ENCODE assay signal across 8 cellular contexts in genomic region chr9:130054820-130055219, GRCh38. TPM values are rescaled to one million over a fixed set of nuclear protein-coding genes. Genes with fewer than 3 reads are reported as not detected.
DNase-seq lines count a peak whose midpoint lies in the region; ATAC-seq, FAIRE-seq and TF ChIP-seq lines count a peak whose summit lies in the region.

No MANE protein-coding gene starts in this region.

- peaks cover 8% of the 10 kb centered on the region for H3K36me3 Mint-ChIP-seq in CD4-positive, CD25-positive, alpha-beta regulatory T cell
- H3K36me3 Mint-ChIP-seq in endothelial cell (ENCODE audit: low read depth, unreplicated experiment): peaks cover 4% of the 10 kb centered on the region

- H3K4me1 Mint-ChIP-seq in CD4-positive, CD25-positive, alpha-beta regulatory T cell: peaks cover 11 to 57% (median 28%) of the 10 kb centered on the region in 4 donors
- peaks cover 16% of the 10 kb centered on the region for H3K4me1 Mint-ChIP-seq in endothelial cell (ENCODE audit: unreplicated experiment)

- H3K27me3 Mint-ChIP-seq in CD4-positive, CD25-positive, alpha-beta regulatory T cell: no peaks in the 10 kb centered on the region
- H3K27me3 Mint-ChIP-seq in endothelial cell (ENCODE audit: unreplicated experiment): no peaks in the 10 kb centered on the region

- TF ChIP-seq CTCF in OCI-LY1 (IDR thresholded peaks at IDR 0.05; ENCODE audit: low read length): no peak
- TF ChIP-seq CTCF in endothelial cell (IDR thresholded peaks at IDR 0.05; ENCODE audit: unreplicated experiment): no peak
- no peak for TF ChIP-seq CTCF in neutrophil (IDR thresholded peaks at IDR 0.05)

- no peaks in the 10 kb centered on the region for H4K20me1 ChIP-seq in OCI-LY1 (ENCODE audit: insufficient read depth, low read length)

- in situ Hi-C loops in G401 (cut with HindIII; ENCODE audit: low sequenced_read_pairs): no loop called here

- no peaks in the 10 kb centered on the region for H3K9me3 Mint-ChIP-seq in CD4-positive, CD25-positive, alpha-beta regulatory T cell
- no peaks in the 10 kb centered on the region for H3K9me3 Mint-ChIP-seq in endothelial cell (ENCODE audit: unreplicated experiment)

- no peaks in the 10 kb centered on the region for H3K9me3 ChIP-seq in CD4-positive, CD25-positive, alpha-beta regulatory T cell (ENCODE audit: control insufficient read depth in 2 of 2, low read length in 2 of 2)
- H3K9me3 ChIP-seq in OCI-LY1 (ENCODE audit: low read length): no peaks in the 10 kb centered on the region
- no peaks in the 10 kb centered on the region for H3K9me3 ChIP-seq in neutrophil

- peak overlapping the region; percentile 86 for H3K4me3 ChIP-seq in CD4-positive, CD25-positive, alpha-beta regulatory T cell (ENCODE audit: low read depth, low read length)
- peak overlapping the region; percentile 92 for H3K4me3 ChIP-seq in OCI-LY1 (ENCODE audit: low read depth, low read length, poor library complexity, severe bottlenecking)
- H3K4me3 ChIP-seq in neutrophil (ENCODE audit: low read depth in 1 of 2, low read length in 1 of 2): peak overlapping the region; percentile 96

- DNase-seq in CD4-positive, CD25-positive, alpha-beta regulatory T cell: no peak
- DNase-seq in endothelial cell (ENCODE audit: low spot score): no peak
- DNase-seq in middle frontal gyrus (ENCODE audit: extremely low spot score, low spot score): no peak
- DNase-seq in G401 (ENCODE audit: low spot score): no peak
- DNase-seq in H54 (ENCODE audit: insufficient read length, low spot score): no peak

- no peak overlapping the region for H3K27ac ChIP-seq in CD4-positive, CD25-positive, alpha-beta regulatory T cell (ENCODE audit: insufficient read depth, low read length, poor library complexity, severe bottlenecking)
- H3K27ac ChIP-seq in OCI-LY1 (ENCODE audit: low read depth, low read length, poor library complexity, severe bottlenecking): no peak overlapping the region
- peak overlapping the region; percentile 90 for H3K27ac ChIP-seq in neutrophil

- no peaks in the 10 kb centered on the region for H3K27me3 ChIP-seq in CD4-positive, CD25-positive, alpha-beta regulatory T cell (ENCODE audit: control insufficient read depth, insufficient read depth, low read length)
- no peaks in the 10 kb centered on the region for H3K27me3 ChIP-seq in OCI-LY1 (ENCODE audit: insufficient read depth, low read length)
- H3K27me3 ChIP-seq in neutrophil: no peaks in the 10 kb centered on the region

- no peaks in the 10 kb centered on the region for H3K9me2 ChIP-seq in OCI-LY1 (ENCODE audit: low read depth, low read length)

- H3K4me1 ChIP-seq in CD4-positive, CD25-positive, alpha-beta regulatory T cell (ENCODE audit: control insufficient read depth, insufficient read depth, low read length, poor library complexity, severe bottlenecking): peaks cover 23% of the 10 kb centered on the region
- H3K4me1 ChIP-seq in OCI-LY1 (ENCODE audit: insufficient read depth, low read length, severe bottlenecking) (peaks cover 25% of the 10 kb centered on the region), neutrophil (ENCODE audit: control insufficient read depth in 1 of 2, insufficient read depth in 1 of 2, low read depth in 1 of 2, low read length in 1 of 2) (peaks cover 25 to 27% of the 10 kb centered on the region in 2 experiments)

- no peak for TF ChIP-seq POLR2A in H54 (IDR thresholded peaks at IDR 0.05; ENCODE audit: low read depth, low read length)

- H3K4me3 Mint-ChIP-seq in CD4-positive, CD25-positive, alpha-beta regulatory T cell: peak overlapping the region; percentile 94 to 99 (median 96)
- peak overlapping the region; percentile 99 for H3K4me3 Mint-ChIP-seq in endothelial cell (ENCODE audit: unreplicated experiment)

- H3K36me3 ChIP-seq in CD4-positive, CD25-positive, alpha-beta regulatory T cell (ENCODE audit: control insufficient read depth, insufficient read depth, low read length): peaks cover 5% of the 10 kb centered on the region
- H3K36me3 ChIP-seq in OCI-LY1 (ENCODE audit: insufficient read depth, low read length): peaks cover 8% of the 10 kb centered on the region; the same call in 1 of the 2 replicates
- peaks cover 14% of the 10 kb centered on the region for H3K36me3 ChIP-seq in neutrophil

- peak overlapping the region; percentile 97 for H3K4me2 ChIP-seq in OCI-LY1 (ENCODE audit: low read length)

- H3F3A ChIP-seq in OCI-LY1 (ENCODE audit: insufficient read depth, low read length): no peaks in the 10 kb centered on the region

- peaks cover 15% of the 10 kb centered on the region for H3K79me2 ChIP-seq in OCI-LY1 (ENCODE audit: insufficient read depth, low read length)

- peak overlapping the region in 2 of 3 donors; percentile 94 to 95 for H3K27ac Mint-ChIP-seq in CD4-positive, CD25-positive, alpha-beta regulatory T cell
- H3K27ac Mint-ChIP-seq in endothelial cell (ENCODE audit: unreplicated experiment): peak overlapping the region; percentile 96

- H3K9ac ChIP-seq in OCI-LY1 (ENCODE audit: low read length): peak overlapping the region; percentile 93

- no peak for ATAC-seq in CD4-positive, CD25-positive, alpha-beta regulatory T cell (ENCODE audit: low read depth in 2 of 2)
- no peak for ATAC-seq in HG02970 (IDR thresholded peaks at IDR 0.05; ENCODE audit: low FRiP score, unreplicated experiment)

- FAIRE-seq in H54 (lab: Jason Lieb, UNC): no peak

- H2AFZ ChIP-seq in OCI-LY1 (ENCODE audit: low read length): no peak overlapping the region

RNA-seq across cellular contexts. Expression of gene GPR107, which starts 1.1 kb away (rescaled TPM):
- total RNA-seq in CD4-positive, CD25-positive, alpha-beta regulatory T cell: 29.9 TPM
- polyA plus RNA-seq in CD4-positive, CD25-positive, alpha-beta regulatory T cell: 1 to 10 TPM; 2.8 to 4.5 (median 3.1) TPM
- 63.5 TPM for total RNA-seq in endothelial cell (ENCODE audit: unreplicated experiment)
- total RNA-seq in G401 (2014; rRNA removed; shearing (Covaris generic)): 8.6 and 9.7 TPM in 2 replicates

RNA-seq across cellular contexts. Expression of gene FNBP1, which starts 11.8 kb away (rescaled TPM):
- total RNA-seq in CD4-positive, CD25-positive, alpha-beta regulatory T cell: 253 TPM
- 100 to 1,000 TPM; 147 to 218 (median 188) TPM for polyA plus RNA-seq in CD4-positive, CD25-positive, alpha-beta regulatory T cell
- total RNA-seq in endothelial cell (ENCODE audit: unreplicated experiment): 119 TPM
- 7.5 and 16.6 TPM in 2 replicates for total RNA-seq in G401 (2014; rRNA removed; shearing (Covaris generic))
